In the genomic region with DNA sequence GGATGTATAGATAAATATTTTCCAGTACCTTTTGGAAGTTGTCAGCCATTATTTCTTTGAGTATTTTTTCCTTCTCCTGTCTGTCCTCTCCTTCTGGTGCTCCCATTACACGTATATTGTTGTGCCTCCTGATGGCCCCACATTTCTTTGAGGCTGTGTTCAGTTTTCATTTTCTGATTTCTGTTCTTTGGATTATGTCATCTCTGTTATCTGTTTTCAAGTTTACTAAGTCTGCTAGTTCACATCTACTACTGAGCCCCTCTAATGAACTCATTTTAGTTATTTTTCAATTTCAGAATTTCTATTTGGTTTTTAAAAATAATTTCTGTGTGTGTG, we compare ENCODE assay signal across 13 cellular contexts. TPM values are rescaled to one million over a fixed set of nuclear protein-coding genes. Genes with fewer than 3 reads are reported as not detected.
DNase-seq lines count a peak whose midpoint lies in the region; ATAC-seq and TF ChIP-seq lines count a peak whose summit lies in the region.
"Had no signal": no experiment of that assay in that cellular context is flagged by ENCODE, and none has a peak within 500 bp of the region (broad histone marks: within the 10 kb centered on the region; RNA-seq: fewer than 3 reads in every experiment).

No MANE protein-coding gene starts in this region.

- H3K9me3 Mint-ChIP-seq in T-helper 2 cell treated with Interferon-gamma antibody and Interleukin-4, amounts not matched to agents 5 μg/mL and 100 μg/mL, for 36 hours, result no peaks in the 10 kb centered on the region
- H3K9me3 Mint-ChIP-seq in activated naive CD8-positive, alpha-beta T cell treated with anti-CD3 and anti-CD28 coated beads, Interleukin-2, amount 50 U/mL, for 24 hours, result peaks cover 8% of the 10 kb centered on the region

- 92% methylated on average over 1 of the region's 1 CpG for WGBS in right cardiac atrium
- 78 to 94% (median 83%) methylated on average over 1 of the region's 1 CpG for WGBS in heart left ventricle, 4 donors

- no peak for TF ChIP-seq POLR2A in heart left ventricle (IDR thresholded peaks at IDR 0.05)

- H3K4me3 Mint-ChIP-seq in T-helper 2 cell treated with Interferon-gamma antibody and Interleukin-4, amounts not matched to agents 5 μg/mL and 100 μg/mL, for 36 hours, result no peak overlapping the region
- H3K4me3 Mint-ChIP-seq in activated naive CD8-positive, alpha-beta T cell treated with anti-CD3 and anti-CD28 coated beads, Interleukin-2, amount 50 U/mL, for 24 hours, result peak overlapping the region; percentile 21

- intact Hi-C loops in right cardiac atrium (cut with DNase I), result no loop called here
- intact Hi-C loops in heart left ventricle (cut with DNase I), result no loop called here

- peak; percentile 68 for ATAC-seq in GM21381 (IDR thresholded peaks at IDR 0.05; ENCODE audit: unreplicated experiment)
- peak; percentile 58 for ATAC-seq in HG03064 (IDR thresholded peaks at IDR 0.05; ENCODE audit: low read depth, unreplicated experiment)
- ATAC-seq in activated naive CD8-positive, alpha-beta T cell treated with anti-CD3 and anti-CD28 coated beads, Interleukin-2, amount 50 U/mL, for 24 hours, result no peak
- no peak for ATAC-seq in right cardiac atrium
- ATAC-seq in heart left ventricle, result no peak

- H3K9me3 ChIP-seq in right cardiac atrium (ENCODE audit: control insufficient read depth, low read length) (no peaks in the 10 kb centered on the region), heart left ventricle (peaks cover 0 to 14% (median 0%) of the 10 kb centered on the region in 12 donors)
- H3K9me3 ChIP-seq: thyroid gland had no signal

- peak overlapping the region; percentile 68 for H3K27ac Mint-ChIP-seq in T-helper 2 cell treated with Interferon-gamma antibody and Interleukin-4, amounts not matched to agents 5 μg/mL and 100 μg/mL, for 36 hours
- H3K27ac Mint-ChIP-seq in activated naive CD8-positive, alpha-beta T cell treated with anti-CD3 and anti-CD28 coated beads, Interleukin-2, amount 50 U/mL, for 24 hours, result peak overlapping the region; percentile 71

- TF ChIP-seq CTCF in heart left ventricle (IDR thresholded peaks at IDR 0.05), result no peak

- H3K27ac ChIP-seq in right cardiac atrium (ENCODE audit: low read length) (no peak overlapping the region), heart left ventricle (no peak overlapping the region)
- H3K27ac ChIP-seq: dorsolateral prefrontal cortex, SK-N-MC, thyroid gland had no signal

- peaks cover 32% of the 10 kb centered on the region for H3K36me3 Mint-ChIP-seq in T-helper 2 cell treated with Interferon-gamma antibody and Interleukin-4, amounts not matched to agents 5 μg/mL and 100 μg/mL, for 36 hours (ENCODE audit: low read depth)
- peaks cover 21% of the 10 kb centered on the region for H3K36me3 Mint-ChIP-seq in activated naive CD8-positive, alpha-beta T cell treated with anti-CD3 and anti-CD28 coated beads, Interleukin-2, amount 50 U/mL, for 24 hours (ENCODE audit: low read depth)

- H3K4me1 Mint-ChIP-seq in T-helper 2 cell treated with Interferon-gamma antibody and Interleukin-4, amounts not matched to agents 5 μg/mL and 100 μg/mL, for 36 hours (ENCODE audit: low read depth), result peaks cover 43% of the 10 kb centered on the region
- peaks cover 87% of the 10 kb centered on the region for H3K4me1 Mint-ChIP-seq in activated naive CD8-positive, alpha-beta T cell treated with anti-CD3 and anti-CD28 coated beads, Interleukin-2, amount 50 U/mL, for 24 hours

- H3K4me3 ChIP-seq in right cardiac atrium (ENCODE audit: low read length) (no peak overlapping the region), heart left ventricle (no peak overlapping the region)
- H3K4me3 ChIP-seq: dorsolateral prefrontal cortex, SK-N-MC, thyroid gland had no signal

- H3K27me3 ChIP-seq in right cardiac atrium (ENCODE audit: control insufficient read depth, insufficient read depth), result no peaks in the 10 kb centered on the region
- H3K27me3 ChIP-seq in heart left ventricle, result no peaks in the 10 kb centered on the region
- H3K27me3 ChIP-seq: dorsolateral prefrontal cortex, thyroid gland had no signal

- DNase-seq in T-helper 2 cell treated with Interferon-gamma antibody and Interleukin-4, amounts not matched to agents 5 μg/mL and 100 μg/mL, for 36 hours (ENCODE audit: low spot score), result no peak
- DNase-seq in T-helper 2 cell (no peak), right cardiac atrium (no peak), heart left ventricle (no peak), RPMI8226 (no peak)
- DNase-seq in activated naive CD8-positive, alpha-beta T cell treated with anti-CD3 and anti-CD28 coated beads, Interleukin-2, amount 50 U/mL, for 24 hours, result no peak
- DNase-seq: dorsolateral prefrontal cortex; NCI-H2171; stimulated activated CD4-positive, alpha-beta T cell treated with anti-CD3 and anti-CD28 coated beads, Interleukin-1b, Interleukin-23, amount 100 ng/mL, for 48 hours; thyroid gland had no signal

- peaks cover 0 to 8% (median 6%) of the 10 kb centered on the region in 9 donors for H3K36me3 ChIP-seq in heart left ventricle
- H3K36me3 ChIP-seq: thyroid gland had no signal

- H3K4me1 ChIP-seq in right cardiac atrium (ENCODE audit: control insufficient read depth, insufficient read depth, low read length) (peaks cover 4% of the 10 kb centered on the region), heart left ventricle (peaks cover 0 to 79% (median 29%) of the 10 kb centered on the region in 12 donors)

- no peaks in the 10 kb centered on the region for H3K27me3 Mint-ChIP-seq in T-helper 2 cell treated with Interferon-gamma antibody and Interleukin-4, amounts not matched to agents 5 μg/mL and 100 μg/mL, for 36 hours (ENCODE audit: low read depth)
- H3K27me3 Mint-ChIP-seq in activated naive CD8-positive, alpha-beta T cell treated with anti-CD3 and anti-CD28 coated beads, Interleukin-2, amount 50 U/mL, for 24 hours, result no peaks in the 10 kb centered on the region

RNA-seq across cellular contexts. Expression of a gene that starts 16.3 kb away (rescaled TPM):
- total RNA-seq in right cardiac atrium (10 to 100 TPM; 36.2 to 39.1 (median 38.2) TPM), heart left ventricle (10 to 100 TPM; 13.1 to 40.8 (median 35.8) TPM)
- polyA plus RNA-seq in right cardiac atrium (16.6 TPM), heart left ventricle (10 to 100 TPM; 15.8 to 20.0 TPM)

Comparison
In these comparisons a context has a peak if more than half of its experiments do, and no peak if none do; other contexts are left out.
1. ATAC-seq: peak in GM21381 (single experiment) and HG03064 (single experiment); none in activated naive CD8-positive, alpha-beta T cell treated with anti-CD3 and anti-CD28 coated beads, Interleukin-2, amount 50 U/mL, for 24 hours (single experiment), right cardiac atrium (0 of 2) and heart left ventricle (0 of 4).